In the genomic region with DNA sequence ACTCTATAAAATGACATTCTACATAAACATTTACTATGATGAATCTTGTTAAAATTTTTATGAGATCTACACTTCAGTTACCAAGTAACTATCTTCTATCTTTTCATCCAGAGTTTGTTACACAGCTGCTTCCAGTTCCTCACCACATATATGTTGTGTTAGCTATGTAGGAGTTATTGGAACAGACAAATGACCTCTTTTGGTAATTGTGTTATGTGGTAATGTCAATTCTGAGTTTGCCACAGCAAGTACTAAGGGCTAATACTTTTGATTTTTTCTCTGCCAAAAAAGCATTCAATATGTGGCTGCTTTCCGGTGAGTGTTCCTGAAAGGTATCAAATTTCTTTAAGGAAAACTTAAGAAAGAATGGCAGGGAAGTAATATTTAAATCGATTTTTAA, we compare ENCODE assay signal across 1 cellular context.
A peak's percentile ranks its signal among the peaks of the same experiment; 100 is the strongest.
TF ChIP-seq lines count a peak whose summit lies in the region.

No MANE protein-coding gene starts in this region.

TF ChIP-seq in SK-N-SH, 30 proteins besides CTCF, POLR2A, EP300 and RAD21 (continued from another document):
- TF ChIP-seq REST (IDR thresholded peaks at IDR 0.05; ENCODE audit: low read depth, low read length) (no peak), GABPA (IDR thresholded peaks at IDR 0.05; ENCODE audit: low read depth) (no peak), YY1 (IDR thresholded peaks at IDR 0.05; ENCODE audit: low read depth) (no peak), SIN3A (IDR thresholded peaks at IDR 0.05; ENCODE audit: borderline replicate concordance, low read depth, low read length) (no peak), MEF2A (IDR thresholded peaks at IDR 0.05; ENCODE audit: borderline replicate concordance, low read depth) (no peak; the same call in 1 of the 2 replicates), RFX5 (IDR thresholded peaks at IDR 0.05; ENCODE audit: low read length) (no peak), FOSL2 (IDR thresholded peaks at IDR 0.05; ENCODE audit: borderline replicate concordance, low read depth) (no peak), TCF12 (IDR thresholded peaks at IDR 0.05) (peak; percentile 74), JUND (IDR thresholded peaks at IDR 0.05) (peak; percentile 49; the same call in 1 of the 2 replicates), FOXJ3 (CRISPR knock-in tag; IDR thresholded peaks at IDR 0.05) (no peak), MAX (IDR thresholded peaks at IDR 0.05; ENCODE audit: low read depth) (no peak), CHD2 (IDR thresholded peaks at IDR 0.05; ENCODE audit: low read length, partially characterized antibody) (no peak)
- TF ChIP-seq, protein P1, sequence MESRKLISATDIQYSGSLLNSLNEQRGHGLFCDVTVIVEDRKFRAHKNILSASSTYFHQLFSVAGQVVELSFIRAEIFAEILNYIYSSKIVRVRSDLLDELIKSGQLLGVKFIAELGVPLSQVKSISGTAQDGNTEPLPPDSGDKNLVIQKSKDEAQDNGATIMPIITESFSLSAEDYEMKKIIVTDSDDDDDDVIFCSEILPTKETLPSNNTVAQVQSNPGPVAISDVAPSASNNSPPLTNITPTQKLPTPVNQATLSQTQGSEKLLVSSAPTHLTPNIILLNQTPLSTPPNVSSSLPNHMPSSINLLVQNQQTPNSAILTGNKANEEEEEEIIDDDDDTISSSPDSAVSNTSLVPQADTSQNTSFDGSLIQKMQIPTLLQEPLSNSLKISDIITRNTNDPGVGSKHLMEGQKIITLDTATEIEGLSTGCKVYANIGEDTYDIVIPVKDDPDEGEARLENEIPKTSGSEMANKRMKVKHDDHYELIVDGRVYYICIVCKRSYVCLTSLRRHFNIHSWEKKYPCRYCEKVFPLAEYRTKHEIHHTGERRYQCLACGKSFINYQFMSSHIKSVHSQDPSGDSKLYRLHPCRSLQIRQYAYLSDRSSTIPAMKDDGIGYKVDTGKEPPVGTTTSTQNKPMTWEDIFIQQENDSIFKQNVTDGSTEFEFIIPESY (IDR thresholded peaks at IDR 0.05; ENCODE audit: borderline replicate concordance, low read depth), result no peak
- TF ChIP-seq, protein P2, sequence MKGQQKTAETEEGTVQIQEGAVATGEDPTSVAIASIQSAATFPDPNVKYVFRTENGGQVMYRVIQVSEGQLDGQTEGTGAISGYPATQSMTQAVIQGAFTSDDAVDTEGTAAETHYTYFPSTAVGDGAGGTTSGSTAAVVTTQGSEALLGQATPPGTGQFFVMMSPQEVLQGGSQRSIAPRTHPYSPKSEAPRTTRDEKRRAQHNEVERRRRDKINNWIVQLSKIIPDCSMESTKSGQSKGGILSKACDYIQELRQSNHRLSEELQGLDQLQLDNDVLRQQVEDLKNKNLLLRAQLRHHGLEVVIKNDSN (IDR thresholded peaks at IDR 0.05; ENCODE audit: borderline replicate concordance, low read depth), result no peak
- TF ChIP-seq, protein P3, sequence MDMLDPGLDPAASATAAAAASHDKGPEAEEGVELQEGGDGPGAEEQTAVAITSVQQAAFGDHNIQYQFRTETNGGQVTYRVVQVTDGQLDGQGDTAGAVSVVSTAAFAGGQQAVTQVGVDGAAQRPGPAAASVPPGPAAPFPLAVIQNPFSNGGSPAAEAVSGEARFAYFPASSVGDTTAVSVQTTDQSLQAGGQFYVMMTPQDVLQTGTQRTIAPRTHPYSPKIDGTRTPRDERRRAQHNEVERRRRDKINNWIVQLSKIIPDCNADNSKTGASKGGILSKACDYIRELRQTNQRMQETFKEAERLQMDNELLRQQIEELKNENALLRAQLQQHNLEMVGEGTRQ (IDR thresholded peaks at IDR 0.05; ENCODE audit: borderline replicate concordance, low read depth, low read length), result no peak
